ENCODE assay signal across 1 cellular context in genomic region chr20:38290829-38291581, GRCh38.
TF ChIP-seq lines count a peak whose summit lies in the region.

No MANE protein-coding gene starts in this region.

TF ChIP-seq in HepG2, 621 proteins besides CTCF, POLR2A, EP300 and RAD21 (continued from another document and continues in another):
- 0 out of 2 replicates have a peak, but pooled peaks have one; percentile 14 for TF ChIP-seq FOXP4 (CRISPR knock-in tag; IDR thresholded peaks at IDR 0.05)
- no peak for TF ChIP-seq JUN (CRISPR knock-in tag; IDR thresholded peaks at IDR 0.05)
- no peak; the same call in 1 of the 2 replicates for TF ChIP-seq ZNF331 (CRISPR knock-in tag; IDR thresholded peaks at IDR 0.05)
- no peak for TF ChIP-seq AKNA (CRISPR knock-in tag; IDR thresholded peaks at IDR 0.05; ENCODE audit: borderline replicate concordance)
- no peak for TF ChIP-seq NFAT5 (CRISPR knock-in tag; IDR thresholded peaks at IDR 0.05)
- TF ChIP-seq PCBP2 (optimal IDR thresholded peaks at IDR 0.05; ENCODE audit: low read depth, low read length, poor library complexity, severe bottlenecking), result no peak
- TF ChIP-seq ZNF850 (CRISPR knock-in tag; conservative IDR thresholded peaks at IDR 0.05), result no peak
- TF ChIP-seq CAMTA2 (CRISPR knock-in tag; IDR thresholded peaks at IDR 0.05; ENCODE audit: borderline replicate concordance), result no peak
- TF ChIP-seq DNMT1 (CRISPR knock-in tag; IDR thresholded peaks at IDR 0.05), result no peak
- no peak for TF ChIP-seq FOXM1 (CRISPR knock-in tag; IDR thresholded peaks at IDR 0.05)
- TF ChIP-seq ZNF75D (CRISPR knock-in tag; IDR thresholded peaks at IDR 0.05; ENCODE audit: borderline replicate concordance), result no peak
- TF ChIP-seq SIN3A (IDR thresholded peaks at IDR 0.05; ENCODE audit: borderline replicate concordance, low read depth, low read length), result no peak
- TF ChIP-seq SOX5 (CRISPR knock-in tag; IDR thresholded peaks at IDR 0.05; ENCODE audit: borderline replicate concordance), result peak; percentile 21; the same call in 1 of the 2 replicates
- TF ChIP-seq TFDP1 (CRISPR knock-in tag; IDR thresholded peaks at IDR 0.05; ENCODE audit: borderline replicate concordance), result no peak
- TF ChIP-seq TEF (CRISPR knock-in tag; IDR thresholded peaks at IDR 0.05), result no peak
- TF ChIP-seq ZNF841 (CRISPR knock-in tag; IDR thresholded peaks at IDR 0.05; ENCODE audit: borderline replicate concordance), result no peak
- peak; percentile 97 for TF ChIP-seq SKI (IDR thresholded peaks at IDR 0.05; ENCODE audit: partially characterized antibody)
- no peak for TF ChIP-seq SMARCE1 (IDR thresholded peaks at IDR 0.05; ENCODE audit: borderline replicate concordance)
- 0 out of 2 replicates have a peak, but pooled peaks have one; percentile 44 for TF ChIP-seq ZNF644 (CRISPR knock-in tag; IDR thresholded peaks at IDR 0.05; ENCODE audit: low read depth)
- 0 out of 2 replicates have a peak, but pooled peaks have one; percentile 7 for TF ChIP-seq KLF6 (CRISPR knock-in tag; IDR thresholded peaks at IDR 0.05)
- TF ChIP-seq ZMYM2 (CRISPR knock-in tag; IDR thresholded peaks at IDR 0.05), result peak; percentile 83; the same call in 1 of the 2 replicates
- peak; percentile 83 for TF ChIP-seq RCOR2 (CRISPR knock-in tag; IDR thresholded peaks at IDR 0.05)
- TF ChIP-seq MAF1 (CRISPR knock-in tag; IDR thresholded peaks at IDR 0.05; ENCODE audit: borderline replicate concordance), result no peak
- no peak for TF ChIP-seq SYNCRIP (IDR thresholded peaks at IDR 0.05; ENCODE audit: insufficient read depth, low read depth, low read length)
- TF ChIP-seq KDM1A (CRISPR knock-in tag; IDR thresholded peaks at IDR 0.05), result peak; percentile 83
- TF ChIP-seq MLLT10 (CRISPR knock-in tag; IDR thresholded peaks at IDR 0.05), result no peak
- TF ChIP-seq ZC3H4 (CRISPR knock-in tag; IDR thresholded peaks at IDR 0.05; ENCODE audit: borderline replicate concordance), result no peak
- TF ChIP-seq PBX2 (CRISPR knock-in tag; IDR thresholded peaks at IDR 0.05), result no peak
- TF ChIP-seq TBX2 (CRISPR knock-in tag; IDR thresholded peaks at IDR 0.05; ENCODE audit: borderline replicate concordance), result no peak
- TF ChIP-seq NFKB2 (CRISPR knock-in tag; IDR thresholded peaks at IDR 0.05; ENCODE audit: borderline replicate concordance), result peak; percentile 30; the same call in 1 of the 2 replicates
- no peak for TF ChIP-seq TEAD3 (CRISPR knock-in tag; optimal IDR thresholded peaks at IDR 0.05; ENCODE audit: borderline replicate concordance)
- no peak for TF ChIP-seq SP1 (IDR thresholded peaks at IDR 0.05)
- no peak for TF ChIP-seq SP1 (CRISPR knock-in tag; IDR thresholded peaks at IDR 0.05)
- peak; percentile 87; the same call in 1 of the 2 replicates for TF ChIP-seq ZNF605 (CRISPR knock-in tag; IDR thresholded peaks at IDR 0.05)
- peak; percentile 86 for TF ChIP-seq U2AF1 (optimal IDR thresholded peaks at IDR 0.05; ENCODE audit: low read depth, low read length)
- no peak for TF ChIP-seq EED (CRISPR knock-in tag; IDR thresholded peaks at IDR 0.05)
- peak; percentile 46 for TF ChIP-seq FOSL2 (CRISPR knock-in tag; IDR thresholded peaks at IDR 0.05)
- peak; percentile 71 for TF ChIP-seq ZNF574 (CRISPR knock-in tag; IDR thresholded peaks at IDR 0.05)
- peak; percentile 57; the same call in 1 of the 2 replicates for TF ChIP-seq THAP9 (CRISPR knock-in tag; IDR thresholded peaks at IDR 0.05; ENCODE audit: borderline replicate concordance)
- TF ChIP-seq ZNF430 (CRISPR knock-in tag; IDR thresholded peaks at IDR 0.05), result 0 out of 2 replicates have a peak, but pooled peaks have one; percentile 19
